Comparison of ENCODE assay signal across 20 cellular contexts in genomic region chr3:154932633-154933032, GRCh38.
"Had no signal": no experiment of that assay in that cellular context is flagged by ENCODE, and none has a peak within 500 bp of the region (broad histone marks: within the 10 kb centered on the region; RNA-seq: fewer than 3 reads in every experiment).

No MANE protein-coding gene starts in this region.

- DNase-seq: colonic mucosa; dermis blood vessel endothelial cell; endodermal cell; glutamatergic neuron; islet precursor cell; left cardiac atrium; left ventricle myocardium inferior; lower lobe of right lung; mesenchymal stem cell; midbrain; naive B cell; small intestine; stimulated activated CD4-positive, alpha-beta T cell treated with anti-CD3 and anti-CD28 coated beads, Interleukin-12 subunit alpha, Interleukin-12 subunit beta, amount 100 ng/mL, for 4 hours; stimulated activated naive CD4-positive, alpha-beta T cell; stomach; substantia nigra; trophoblast cell had no signal

- H3K27me3 ChIP-seq: colonic mucosa, gastroesophageal sphincter, stomach had no signal

- H3K27ac ChIP-seq: colonic mucosa, lower lobe of right lung, stomach had no signal

- H3K4me1 ChIP-seq: colonic mucosa, lower lobe of right lung, stomach had no signal

- ATAC-seq: esophagus mucosa, gastroesophageal sphincter, left cardiac atrium, lower lobe of right lung had no signal

- H3K4me3 ChIP-seq: colonic mucosa, gastroesophageal sphincter, left ventricle myocardium inferior, lower lobe of right lung, stomach had no signal

- H3K9me3 ChIP-seq: colonic mucosa, gastroesophageal sphincter, left ventricle myocardium inferior, lower lobe of right lung, stomach had no signal

- FAIRE-seq: endothelial cell of umbilical vein, small intestine had no signal

- H3K36me3 ChIP-seq: colonic mucosa, gastroesophageal sphincter, left ventricle myocardium inferior, lower lobe of right lung, stomach had no signal
